Comparison of ENCODE assay signal across 20 cellular contexts in genomic region chr5:178228609-178229008, GRCh38. TPM values are rescaled to one million over a fixed set of nuclear protein-coding genes. Genes with fewer than 3 reads are reported as not detected.
DNase-seq lines count a peak whose midpoint lies in the region; ATAC-seq and TF ChIP-seq lines count a peak whose summit lies in the region.
"Had no signal": no experiment of that assay in that cellular context is flagged by ENCODE, and none has a peak within 500 bp of the region (broad histone marks: within the 10 kb centered on the region; RNA-seq: fewer than 3 reads in every experiment).

No MANE protein-coding gene starts in this region.

- no peak overlapping the region for H3K4me3 Mint-ChIP-seq in effector memory CD8-positive, alpha-beta T cell

- H3K27me3 ChIP-seq in left ventricle myocardium inferior (ENCODE audit: low read depth), result no peaks in the 10 kb centered on the region
- no peaks in the 10 kb centered on the region for H3K27me3 ChIP-seq in osteoblast (ENCODE audit: insufficient read depth, low read length)
- no peaks in the 10 kb centered on the region for H3K27me3 ChIP-seq in MM.1S (replicated peaks; ENCODE audit: insufficient read depth, low read length)
- H3K27me3 ChIP-seq: BLaER1 had no signal

- H3K4me3 ChIP-seq in left ventricle myocardium inferior, result no peak overlapping the region
- no peak overlapping the region for H3K4me3 ChIP-seq in osteoblast (ENCODE audit: insufficient read depth, low read length)
- no peak overlapping the region for H3K4me3 ChIP-seq in MM.1S (ENCODE audit: low read length)
- H3K4me3 ChIP-seq: BLaER1 had no signal

- H3K4me1 ChIP-seq in left ventricle myocardium inferior (peaks cover 45% of the 10 kb centered on the region), osteoblast (ENCODE audit: insufficient read depth, low read length) (peaks cover 20% of the 10 kb centered on the region), MM.1S (ENCODE audit: low read length) (peaks cover 13% of the 10 kb centered on the region)

- H3K27ac Mint-ChIP-seq in effector memory CD8-positive, alpha-beta T cell, result peak overlapping the region; percentile 74 to 88

- no peaks in the 10 kb centered on the region for H3K27me3 Mint-ChIP-seq in effector memory CD8-positive, alpha-beta T cell

- H3K27ac ChIP-seq in left ventricle myocardium inferior (replicated peaks) (no peak overlapping the region), osteoblast (ENCODE audit: low read depth, low read length) (no peak overlapping the region), MM.1S (ENCODE audit: low read length) (no peak overlapping the region)
- H3K27ac ChIP-seq: BLaER1 had no signal

- H3K79me2 ChIP-seq in osteoblast (ENCODE audit: insufficient read depth, low read length) (peaks cover 61% of the 10 kb centered on the region), MM.1S (ENCODE audit: low read length) (peaks cover 27% of the 10 kb centered on the region)

- peaks cover 44% of the 10 kb centered on the region for H3K36me3 Mint-ChIP-seq in effector memory CD8-positive, alpha-beta T cell (ENCODE audit: insufficient read depth)

- H3K36me3 ChIP-seq in left ventricle myocardium inferior (peaks cover 67% of the 10 kb centered on the region), osteoblast (ENCODE audit: insufficient read depth, low read length) (peaks cover 31% of the 10 kb centered on the region), MM.1S (replicated peaks; ENCODE audit: insufficient read depth, low read length) (no peaks in the 10 kb centered on the region)

- H3K9me3 Mint-ChIP-seq in effector memory CD8-positive, alpha-beta T cell, result no peaks in the 10 kb centered on the region

- H3K9me3 ChIP-seq in left ventricle myocardium inferior (replicated peaks), result peaks cover 4% of the 10 kb centered on the region
- H3K9me3 ChIP-seq in osteoblast (ENCODE audit: low read depth, low read length), result no peaks in the 10 kb centered on the region
- no peaks in the 10 kb centered on the region for H3K9me3 ChIP-seq in MM.1S (replicated peaks; ENCODE audit: insufficient read depth, low read length)
- H3K9me3 ChIP-seq: BLaER1 had no signal

- H4K20me1 ChIP-seq in osteoblast (ENCODE audit: insufficient read depth, low read length), result peaks cover 32% of the 10 kb centered on the region
- no peaks in the 10 kb centered on the region for H4K20me1 ChIP-seq in MM.1S (ENCODE audit: insufficient read depth, low read length)

- intact Hi-C loops in left ventricle myocardium inferior (cut with micrococcal nuclease), result no loop called here
- intact Hi-C loops in left cardiac atrium (cut with DNase I), result no loop called here

- ATAC-seq in left cardiac atrium (no peak), GM21390 (IDR thresholded peaks at IDR 0.05; ENCODE audit: unreplicated experiment) (no peak)
- ATAC-seq in effector memory CD8-positive, alpha-beta T cell (replicated peaks), result no peak
- ATAC-seq: PC-3 had no signal

- peaks cover 47 to 52% of the 10 kb centered on the region in 2 donors for H3K4me1 Mint-ChIP-seq in effector memory CD8-positive, alpha-beta T cell (ENCODE audit: low read depth in 2 of 2)

- TF ChIP-seq CTCF in left ventricle myocardium inferior (IDR thresholded peaks at IDR 0.05; ENCODE audit: borderline replicate concordance) (no peak), osteoblast (IDR thresholded peaks at IDR 0.05; ENCODE audit: extremely low read depth, low read depth, low read length) (no peak), MM.1S (IDR thresholded peaks at IDR 0.05; ENCODE audit: low read length) (no peak)

- H3K4me2 ChIP-seq in osteoblast (ENCODE audit: insufficient read depth, low read length) (no peak overlapping the region), MM.1S (ENCODE audit: low read depth, low read length) (no peak overlapping the region)
- H3K4me2 ChIP-seq: BLaER1 had no signal

- H3F3A ChIP-seq in MM.1S (ENCODE audit: insufficient read depth, low read length), result peaks cover 10% of the 10 kb centered on the region; the same call in 1 of the 2 replicates

- no peak overlapping the region for H3K9ac ChIP-seq in MM.1S (ENCODE audit: low read length)
- H3K9ac ChIP-seq: BLaER1 had no signal

- no peaks in the 10 kb centered on the region for H3K9me2 ChIP-seq in MM.1S (replicated peaks; ENCODE audit: insufficient read depth, low read length)

- H2AFZ ChIP-seq in osteoblast (ENCODE audit: low read length) (no peak overlapping the region), MM.1S (ENCODE audit: low read length) (no peak overlapping the region)

- DNase-seq in left ventricle myocardium inferior, result peak; percentile 1
- DNase-seq in left cardiac atrium, result no peak
- no peak for DNase-seq in effector memory CD8-positive, alpha-beta T cell
- peak; percentile 55 for DNase-seq in osteoblast (ENCODE audit: insufficient read length, low spot score, missing footprints)
- no peak for DNase-seq in SW480 (ENCODE audit: low spot score)
- DNase-seq in MM.1S, result no peak
- DNase-seq: DMS79 treated with DMSO at 0.1 percent for 48 hours, H7, NCI-H1417 treated with DMSO at 0.1 percent for 48 hours, NCI-H187 treated with DMSO at 0.1 percent for 48 hours, NCI-H2227 treated with DMSO at 0.1 percent for 48 hours, NCI-H510A treated with DMSO at 0.1 percent for 48 hours, NCI-H82, PC-3, RPMI8226, SIG-M5 had no signal

RNA-seq across cellular contexts. Expression of gene PHYKPL, which starts 4.0 kb away (rescaled TPM):
- total RNA-seq in left ventricle myocardium inferior (34.0 TPM), left cardiac atrium (10 to 100 TPM; 43.6 to 53.5 TPM), osteoblast (35.1 and 36.5 TPM in 2 replicates)

RNA-seq across cellular contexts. Expression of gene HNRNPAB, which starts 24.3 kb away (rescaled TPM):
- total RNA-seq in left ventricle myocardium inferior, result 85.2 TPM
- total RNA-seq in left cardiac atrium, result 100 to 1,000 TPM in 1 of 2 donors, 10 to 100 TPM in 1; 81.3 to 141 TPM
- total RNA-seq in osteoblast, result 40.9 and 42.4 TPM in 2 replicates

RNA-seq across cellular contexts. Expression of gene GMCL2, which starts 41.4 kb away (rescaled TPM):
- total RNA-seq in left ventricle myocardium inferior (not detected), left cardiac atrium (not detected), osteoblast (not detected in 2 replicates)
- total RNA-seq: A673, H7, M059J, PC-3 had no signal

Comparison
In these comparisons a context has a peak if more than half of its experiments do, and no peak if none do; other contexts are left out.
1. DNase-seq: peak in left ventricle myocardium inferior (single experiment) and osteoblast (single experiment); none in left cardiac atrium (single experiment), effector memory CD8-positive, alpha-beta T cell (0 of 3), SW480 (single experiment) and MM.1S (single experiment).